In the genomic region with DNA sequence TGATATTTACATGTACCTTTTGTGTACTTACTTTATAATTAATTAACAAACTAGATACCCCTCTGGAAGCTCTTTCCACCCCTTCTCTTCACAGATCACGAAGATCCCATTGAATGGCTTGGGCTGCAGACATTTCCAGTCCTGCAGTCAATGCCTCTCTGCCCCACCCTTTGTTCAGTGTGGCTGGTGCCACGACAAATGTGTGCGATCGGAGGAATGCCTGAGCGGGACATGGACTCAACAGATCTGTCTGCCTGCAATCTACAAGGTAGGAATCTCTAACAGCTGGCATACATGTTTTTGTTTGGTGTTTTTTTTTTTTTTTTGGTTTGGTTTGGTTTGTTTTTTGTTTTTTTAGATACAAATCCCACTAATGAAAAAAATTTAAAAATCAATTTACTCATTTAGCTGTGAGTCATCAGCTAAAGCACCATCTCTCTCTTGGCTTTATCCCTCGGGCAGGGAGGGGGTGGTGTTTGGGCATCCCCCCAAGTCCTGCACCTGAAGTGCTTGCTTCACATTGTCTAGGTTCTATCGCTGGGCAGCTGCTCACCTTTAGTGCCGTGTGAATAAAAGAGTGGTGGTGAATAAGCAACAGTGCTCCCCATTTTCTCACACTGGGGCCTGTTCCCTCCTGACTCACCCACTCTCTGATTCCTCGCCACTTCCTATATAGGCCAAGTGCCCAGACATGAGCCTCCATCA, we compare ENCODE assay signal across 1 cellular context.
TF ChIP-seq lines count a peak whose summit lies in the region.

No MANE protein-coding gene starts in this region.

TF ChIP-seq in HepG2, 621 proteins besides CTCF, POLR2A, EP300 and RAD21 (continued from another document):
- TF ChIP-seq, protein P1, sequence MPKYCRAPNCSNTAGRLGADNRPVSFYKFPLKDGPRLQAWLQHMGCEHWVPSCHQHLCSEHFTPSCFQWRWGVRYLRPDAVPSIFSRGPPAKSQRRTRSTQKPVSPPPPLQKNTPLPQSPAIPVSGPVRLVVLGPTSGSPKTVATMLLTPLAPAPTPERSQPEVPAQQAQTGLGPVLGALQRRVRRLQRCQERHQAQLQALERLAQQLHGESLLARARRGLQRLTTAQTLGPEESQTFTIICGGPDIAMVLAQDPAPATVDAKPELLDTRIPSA (CRISPR knock-in tag; IDR thresholded peaks at IDR 0.05; ENCODE audit: borderline replicate concordance): no peak
- TF ChIP-seq ZNF678 (CRISPR knock-in tag; IDR thresholded peaks at IDR 0.05): no peak
- TF ChIP-seq ZNF615 (CRISPR knock-in tag; IDR thresholded peaks at IDR 0.05; ENCODE audit: borderline replicate concordance): no peak
- TF ChIP-seq MIXL1 (CRISPR knock-in tag; IDR thresholded peaks at IDR 0.05): no peak
